In the genomic region with DNA sequence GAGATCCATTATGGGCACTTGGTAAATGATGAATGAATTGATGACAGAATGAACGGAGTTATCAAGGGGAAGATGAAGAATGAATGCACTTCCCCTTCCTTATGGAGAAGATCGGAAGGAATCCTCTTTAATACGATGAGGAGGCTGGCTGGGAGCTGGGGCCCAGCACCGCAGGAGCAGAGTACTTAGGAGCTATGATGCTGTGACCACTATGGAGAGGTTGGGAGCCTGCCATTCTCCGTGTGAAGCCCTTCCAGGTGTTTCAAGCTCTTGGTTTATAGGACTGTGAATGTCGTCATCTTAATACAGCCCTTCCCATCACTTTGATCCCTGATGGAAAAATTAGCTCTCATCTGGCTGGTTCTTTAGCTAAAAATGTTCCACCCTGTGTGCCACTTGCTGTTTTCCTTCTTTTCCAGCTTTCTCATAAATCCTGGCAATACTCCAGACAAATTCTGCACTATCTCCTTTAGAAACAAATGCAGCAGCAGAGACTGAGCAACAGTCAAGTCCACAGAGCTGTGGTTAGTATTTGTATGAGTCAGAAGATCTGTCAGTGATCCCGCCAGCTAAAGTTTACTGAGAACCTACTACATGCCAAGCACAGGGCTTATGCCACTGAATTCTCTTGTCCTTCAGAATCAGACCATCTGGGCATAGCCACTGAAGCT, we compare ENCODE assay signal across 15 cellular contexts.
A peak's percentile ranks its signal among the peaks of the same experiment; 100 is the strongest.
DNase-seq lines count a peak whose midpoint lies in the region; ATAC-seq and TF ChIP-seq lines count a peak whose summit lies in the region.
"Had no signal": no experiment of that assay in that cellular context is flagged by ENCODE, and none has a peak within 500 bp of the region (broad histone marks: within the 10 kb centered on the region; RNA-seq: fewer than 3 reads in every experiment).

No MANE protein-coding gene starts in this region.

- TF ChIP-seq EP300 in suprapubic skin (IDR thresholded peaks at IDR 0.05): no peak

- ATAC-seq in T-helper 17 cell: no peak

- DNase-seq in AG04449 (ENCODE audit: low read depth, low spot score) (peak; percentile 57), GM03348 (ENCODE audit: low spot score) (peak; percentile 74), T-helper 17 cell (no peak), fibroblast of the aortic adventitia (ENCODE audit: low read depth) (peak; percentile 93), type B pancreatic cell (ENCODE audit: extremely low spot score, unreplicated experiment) (no peak), suprapubic skin (ENCODE audit: low spot score in 2 of 2) (no peak), Caco-2 (no peak)
- no peak for DNase-seq in effector CD8-positive, alpha-beta T cell (lab: John Stamatoyannopoulos, UW)
- DNase-seq: erythroblast; NCI-H1048; NCI-H82; stimulated activated CD4-positive, alpha-beta T cell treated with anti-CD3 and anti-CD28 coated beads, Interleukin-2, amount 100 ng/mL, for 48 hours; substantia nigra had no signal

- BruUV-seq in Caco-2 (replicated peaks; lab: Mats Ljungman, UMichigan): no TSS peak

- TF ChIP-seq CTCF in AG04449 (IDR thresholded peaks at IDR 0.05; ENCODE audit: insufficient read depth, low read length, missing control alignments) (no peak), fibroblast of the aortic adventitia (IDR thresholded peaks at IDR 0.05; ENCODE audit: insufficient read depth, low read length) (no peak), type B pancreatic cell (conservative IDR thresholded peaks at IDR 0.05) (no peak), suprapubic skin (IDR thresholded peaks at IDR 0.05) (no peak), Caco-2 (IDR thresholded peaks at IDR 0.05; ENCODE audit: insufficient read depth in 1 of 2, low read depth in 1 of 2, low read length in 1 of 2, severe bottlenecking in 1 of 2, unreplicated experiment in 1 of 2) (no peak)

- peaks cover 44% of the 10 kb centered on the region for H3K4me1 Mint-ChIP-seq in T-helper 17 cell
- peaks cover 9% of the 10 kb centered on the region for H3K4me1 Mint-ChIP-seq in type B pancreatic cell (ENCODE audit: unreplicated experiment)
- H3K4me1 Mint-ChIP-seq in Caco-2 (ENCODE audit: low read depth, unreplicated experiment): no peaks in the 10 kb centered on the region

- CTCF ChIA-PET in AG04449 (lab: Yijun Ruan, JAX) (interaction anchor here (0.9 to 2.4 kb wide), 6 partner anchors 29 to 249 kb away, joined by 3 to 9 read pairs (median 4); a partner anchor contains a TSS), Caco-2 (lab: Charles Lee) (no interaction called here)

- intact Hi-C loops in Caco-2 (cut with micrococcal nuclease; ENCODE audit: unreplicated experiment): no loop called here

- no peak overlapping the region for H3K4me3 ChIP-seq in AG04449 (ENCODE audit: low read depth, low read length)
- no peak overlapping the region for H3K4me3 ChIP-seq in fibroblast of the aortic adventitia (ENCODE audit: low read depth, low read length)
- no peak overlapping the region for H3K4me3 ChIP-seq in suprapubic skin
- no peak overlapping the region for H3K4me3 ChIP-seq in Caco-2 (ENCODE audit: low read depth, low read length)
- H3K4me3 ChIP-seq: cardiac muscle cell had no signal

- H3K4me1 ChIP-seq in suprapubic skin (no peaks in the 10 kb centered on the region), Caco-2 (no peaks in the 10 kb centered on the region)

- TF ChIP-seq POLR2A in suprapubic skin (IDR thresholded peaks at IDR 0.05): no peak

- H3K36me3 ChIP-seq in suprapubic skin: no peaks in the 10 kb centered on the region
- H3K36me3 ChIP-seq in Caco-2 (ENCODE audit: control insufficient read depth, insufficient read depth, low read length): no peaks in the 10 kb centered on the region
- H3K36me3 ChIP-seq: cardiac muscle cell had no signal

- no peaks in the 10 kb centered on the region for H3K27me3 ChIP-seq in suprapubic skin
- no peaks in the 10 kb centered on the region for H3K27me3 ChIP-seq in Caco-2 (replicated peaks; ENCODE audit: control insufficient read depth, insufficient read depth, low read length)

- H3K9me3 Mint-ChIP-seq in type B pancreatic cell (peaks cover 9% of the 10 kb centered on the region), Caco-2 (ENCODE audit: unreplicated experiment) (peaks cover 10% of the 10 kb centered on the region)

- POLR2A ChIA-PET in AG04449 (lab: Yijun Ruan, JAX): no interaction called here
- POLR2A ChIA-PET in Caco-2 (lab: Charles Lee): no interaction called here

- no peak overlapping the region for H3K27ac ChIP-seq in suprapubic skin
- H3K27ac ChIP-seq: cardiac muscle cell, parathyroid adenoma had no signal

- H3K9me3 ChIP-seq in T-helper 17 cell (ENCODE audit: control insufficient read depth, low read length, poor library complexity, severe bottlenecking) (no peaks in the 10 kb centered on the region), suprapubic skin (no peaks in the 10 kb centered on the region), Caco-2 (no peaks in the 10 kb centered on the region)

- WGBS in suprapubic skin: 80% methylated on average over 7 of the region's 7 CpGs

- H3K27me3 Mint-ChIP-seq in T-helper 17 cell: no peaks in the 10 kb centered on the region
- H3K27me3 Mint-ChIP-seq in type B pancreatic cell: peaks cover 9% of the 10 kb centered on the region
- peaks cover 4% of the 10 kb centered on the region for H3K27me3 Mint-ChIP-seq in Caco-2 (ENCODE audit: insufficient read depth, unreplicated experiment)

- no peak overlapping the region for H3K27ac Mint-ChIP-seq in T-helper 17 cell
- no peak overlapping the region for H3K27ac Mint-ChIP-seq in type B pancreatic cell
- H3K27ac Mint-ChIP-seq in Caco-2 (ENCODE audit: unreplicated experiment): no peak overlapping the region

- H3K36me3 Mint-ChIP-seq in T-helper 17 cell (ENCODE audit: low read depth): peaks cover 3% of the 10 kb centered on the region
- peaks cover 9% of the 10 kb centered on the region for H3K36me3 Mint-ChIP-seq in type B pancreatic cell
- no peaks in the 10 kb centered on the region for H3K36me3 Mint-ChIP-seq in Caco-2 (ENCODE audit: insufficient read depth, unreplicated experiment)

- H3K4me3 Mint-ChIP-seq in T-helper 17 cell (peak overlapping the region; percentile 37), type B pancreatic cell (no peak overlapping the region), Caco-2 (ENCODE audit: unreplicated experiment) (no peak overlapping the region)

Comparison
In these comparisons a context has a peak if more than half of its experiments do, and no peak if none do; other contexts are left out.
1. DNase-seq: peak in AG04449 (single experiment), GM03348 (single experiment) and fibroblast of the aortic adventitia (single experiment); none in T-helper 17 cell (0 of 3), type B pancreatic cell (single experiment), effector CD8-positive, alpha-beta T cell (single experiment), suprapubic skin (0 of 2) and Caco-2 (0 of 2).